In the genomic region with DNA sequence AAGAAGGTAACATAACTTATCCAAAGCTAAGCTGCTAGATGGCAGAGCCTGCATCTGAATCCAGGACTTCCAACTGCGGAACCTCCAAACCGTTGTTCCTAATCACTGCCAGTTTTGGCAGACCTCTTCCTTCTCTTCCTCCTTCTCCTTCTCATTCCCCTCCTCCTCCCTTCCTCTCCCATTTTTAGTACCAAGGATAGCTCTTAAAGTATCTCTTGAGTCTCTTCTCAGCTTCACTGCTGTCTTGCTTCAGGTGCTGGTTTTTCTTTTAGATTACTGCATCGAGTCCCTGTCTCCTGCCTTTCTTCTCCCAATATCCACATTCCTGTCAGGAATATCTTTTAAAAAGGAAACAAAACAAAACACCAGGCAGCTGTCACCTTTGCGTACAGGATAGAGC, we compare ENCODE assay signal across 18 cellular contexts.
"Had no signal": no experiment of that assay in that cellular context is flagged by ENCODE, and none has a peak within 500 bp of the region (broad histone marks: within the 10 kb centered on the region; RNA-seq: fewer than 3 reads in every experiment).

No MANE protein-coding gene starts in this region.

- H3K27me3 Mint-ChIP-seq: activated CD4-positive, alpha-beta memory T cell treated with anti-CD3 and anti-CD28 coated beads for 36 hours; activated CD8-positive, alpha-beta memory T cell treated with anti-CD3 and anti-CD28 coated beads, Interleukin-2, amount 10 ng/mL, durations not matched to agents 7 days and 5 days; activated naive CD8-positive, alpha-beta T cell treated with anti-CD3 and anti-CD28 coated beads for 36 hours; activated T-cell treated with anti-CD3 and anti-CD28 coated beads, Interleukin-2, amount 50 U/mL, for 24 hours; brain; central memory CD8-positive, alpha-beta T cell; T-cell had no signal

- H3K27ac Mint-ChIP-seq: activated CD4-positive, alpha-beta memory T cell treated with anti-CD3 and anti-CD28 coated beads for 36 hours; activated CD8-positive, alpha-beta memory T cell treated with anti-CD3 and anti-CD28 coated beads, Interleukin-2, amount 10 ng/mL, durations not matched to agents 7 days and 5 days; activated naive CD8-positive, alpha-beta T cell treated with anti-CD3 and anti-CD28 coated beads for 36 hours; brain; T-cell had no signal

- H3K4me3 Mint-ChIP-seq: activated CD4-positive, alpha-beta memory T cell treated with anti-CD3 and anti-CD28 coated beads for 36 hours; activated CD8-positive, alpha-beta memory T cell treated with anti-CD3 and anti-CD28 coated beads, Interleukin-2, amount 10 ng/mL, durations not matched to agents 7 days and 5 days; activated naive CD8-positive, alpha-beta T cell treated with anti-CD3 and anti-CD28 coated beads for 36 hours; activated T-cell treated with anti-CD3 and anti-CD28 coated beads, Interleukin-2, amount 50 U/mL, for 24 hours; brain; central memory CD8-positive, alpha-beta T cell; T-cell had no signal

- DNase-seq: activated CD8-positive, alpha-beta memory T cell treated with anti-CD3 and anti-CD28 coated beads, Interleukin-2, amount 10 ng/mL, durations not matched to agents 7 days and 5 days; activated effector memory CD4-positive, alpha-beta T cell treated with Interleukin-2 at 50 U/mL for 16 hours; activated naive CD8-positive, alpha-beta T cell treated with anti-CD3 and anti-CD28 coated beads for 36 hours; activated T-cell treated with anti-CD3 and anti-CD28 coated beads, Interleukin-2, amount 50 U/mL, for 24 hours; cortex of kidney; effector CD8-positive, alpha-beta T cell; foreskin fibroblast; kidney glomerular epithelial cell; spleen; stomach; T-cell; testis; upper lobe of right lung had no signal

- H3K9me3 ChIP-seq: prostate gland, stomach, testis, upper lobe of right lung had no signal

- H3K36me3 ChIP-seq: prostate gland, stomach, upper lobe of right lung had no signal

- H3K4me1 ChIP-seq: prostate gland, testis had no signal

- H3K27ac ChIP-seq: prostate gland, spleen, stomach, testis, upper lobe of right lung, VCaP had no signal

- H3K9me3 Mint-ChIP-seq: activated CD4-positive, alpha-beta memory T cell treated with anti-CD3 and anti-CD28 coated beads for 36 hours; activated naive CD8-positive, alpha-beta T cell treated with anti-CD3 and anti-CD28 coated beads for 36 hours; activated T-cell treated with anti-CD3 and anti-CD28 coated beads, Interleukin-2, amount 50 U/mL, for 24 hours; central memory CD8-positive, alpha-beta T cell had no signal

- H3K27me3 ChIP-seq: spleen, stomach, testis, upper lobe of right lung had no signal

- H3K4me3 ChIP-seq: prostate gland, spleen, stomach, testis, upper lobe of right lung had no signal
